ENCODE assay signal across 17 cellular contexts in genomic region chr9:94767331-94768099, GRCh38. TPM values are rescaled to one million over a fixed set of nuclear protein-coding genes. Genes with fewer than 3 reads are reported as not detected.
DNase-seq lines count a peak whose midpoint lies in the region; ATAC-seq and TF ChIP-seq lines count a peak whose summit lies in the region.
"Had no signal": no experiment of that assay in that cellular context is flagged by ENCODE, and none has a peak within 500 bp of the region (broad histone marks: within the 10 kb centered on the region; RNA-seq: fewer than 3 reads in every experiment).

No MANE protein-coding gene starts in this region.

- H3K9me3 ChIP-seq in GM23248 (ENCODE audit: low read depth) (no peaks in the 10 kb centered on the region), T-helper 17 cell (ENCODE audit: control insufficient read depth, low read length, poor library complexity, severe bottlenecking) (no peaks in the 10 kb centered on the region)
- H3K9me3 ChIP-seq: prostate gland had no signal

- H4K20me1 ChIP-seq in GM23248 (ENCODE audit: insufficient read depth): no peaks in the 10 kb centered on the region

- peaks cover 7% of the 10 kb centered on the region for H3K36me3 Mint-ChIP-seq in T-helper 17 cell (ENCODE audit: low read depth)

- CTCF ChIA-PET in BJ (lab: Yijun Ruan, JAX): interaction anchor here (0.6 to 1.7 kb wide), 4 partner anchors 10 to 87 kb away, joined by 3 to 7 read pairs (median 4); no protein-coding TSS in a partner anchor

- TF ChIP-seq CTCF in BJ (IDR thresholded peaks at IDR 0.05; ENCODE audit: insufficient read depth, low read depth, low read length): no peak
- TF ChIP-seq CTCF in fibroblast of the aortic adventitia (IDR thresholded peaks at IDR 0.05; ENCODE audit: insufficient read depth, low read length): no peak

- DNase-seq in BJ (ENCODE audit: low read depth): peak; percentile 28
- peak; percentile 23 for DNase-seq in GM23248
- no peak for DNase-seq in T-helper 17 cell
- peak; percentile 21 for DNase-seq in fibroblast of the aortic adventitia (ENCODE audit: low read depth)
- no peak for DNase-seq in inferior parietal cortex (ENCODE audit: extremely low spot score)
- DNase-seq in iPS-NIHi7 (ENCODE audit: extremely low spot score): no peak
- DNase-seq in KG1 (lab: John Stamatoyannopoulos, UW): no peak
- no peak for DNase-seq in activated CD4-positive, alpha-beta T cell treated with anti-CD3 and anti-CD28 coated beads for 1 hour
- DNase-seq: activated CD4-positive, alpha-beta T cell treated with anti-CD3 and anti-CD28 coated beads, Interleukin-2, amount 50 U/mL, for 48 hours; Calu3; NCI-H1436 treated with DMSO at 0.1 percent for 48 hours; NCI-H2171 treated with DMSO at 0.1 percent for 48 hours; nephron progenitor cell; small intestine; stimulated activated CD4-positive, alpha-beta T cell treated with anti-CD3 and anti-CD28 coated beads, Interleukin-4, amount 100 ng/mL, for 4 hours had no signal

- H3K36me3 ChIP-seq in BJ (ENCODE audit: control insufficient read depth, insufficient read depth, low read length) (no peaks in the 10 kb centered on the region), GM23248 (ENCODE audit: low read depth) (no peaks in the 10 kb centered on the region)
- H3K36me3 ChIP-seq: cardiac muscle cell, prostate gland had no signal

- H3K4me1 ChIP-seq in GM23248 (ENCODE audit: insufficient read depth): no peaks in the 10 kb centered on the region
- H3K4me1 ChIP-seq: prostate gland had no signal

- no peak overlapping the region for H3K4me3 Mint-ChIP-seq in T-helper 17 cell
- H3K4me3 Mint-ChIP-seq: nephron progenitor cell had no signal

- no peaks in the 10 kb centered on the region for H3F3A ChIP-seq in GM23248 (ENCODE audit: insufficient read depth)

- peaks cover 21% of the 10 kb centered on the region for H3K79me2 ChIP-seq in GM23248 (ENCODE audit: insufficient read depth)

- no peaks in the 10 kb centered on the region for H3K27me3 Mint-ChIP-seq in T-helper 17 cell

- H3K27ac Mint-ChIP-seq in T-helper 17 cell: peak overlapping the region; percentile 10
- H3K27ac Mint-ChIP-seq: nephron progenitor cell had no signal

- POLR2A ChIA-PET in BJ (lab: Charles Lee): no interaction called here

- H3K4me3 ChIP-seq in BJ (ENCODE audit: low read depth, low read length) (no peak overlapping the region), GM23248 (no peak overlapping the region), fibroblast of the aortic adventitia (ENCODE audit: low read depth, low read length) (no peak overlapping the region)
- H3K4me3 ChIP-seq: cardiac muscle cell, prostate gland had no signal

- no peak for ATAC-seq in T-helper 17 cell

- H3K4me1 Mint-ChIP-seq in T-helper 17 cell: peaks cover 11% of the 10 kb centered on the region

- in situ Hi-C loops in GM23248 (cut with MboI): no loop called here

- no peak overlapping the region for H3K4me2 ChIP-seq in GM23248 (ENCODE audit: unreplicated experiment)

- no peak overlapping the region for H3K27ac ChIP-seq in GM23248
- H3K27ac ChIP-seq: cardiac muscle cell, prostate gland had no signal

- no peaks in the 10 kb centered on the region for H3K27me3 ChIP-seq in BJ (ENCODE audit: control insufficient read depth, insufficient read depth, low read length)
- no peaks in the 10 kb centered on the region for H3K27me3 ChIP-seq in GM23248 (replicated peaks; ENCODE audit: insufficient read depth)
- H3K27me3 ChIP-seq: cardiac muscle cell had no signal

- H2AFZ ChIP-seq in GM23248: no peak overlapping the region

- no peaks in the 10 kb centered on the region for H3K9me2 ChIP-seq in GM23248 (ENCODE audit: insufficient read depth)

- H3K9ac ChIP-seq in GM23248: no peak overlapping the region

- WGBS in GM23248 (ENCODE audit: low coverage in 1 of 2, low lambda C conversion rate in 2 of 2, missing lambda C conversion rate in 2 of 2), 2 experiments: 83 to 84% methylated on average over 9 of the region's 9 CpGs

RNA-seq across cellular contexts. Expression of gene AOPEP, which starts 41.0 kb away (rescaled TPM):
- polyA plus RNA-seq in BJ (2011; rRNA removed) (52.1 and 57.3 TPM in 2 replicates), GM23248 (2016; fragmentation: Nextera tagmentation; extraction: Ambion mirVana) (118 and 120 TPM in 2 replicates)
- polyA minus RNA-seq in BJ (2011; rRNA and poly(A)+ RNA removed): 72.4 and 90.3 TPM in 2 replicates
- 90.0 and 90.5 TPM in 2 replicates for total RNA-seq in GM23248 (2014; rRNA removed; shearing (Covaris generic))
- total RNA-seq in T-helper 17 cell (10 to 100 TPM; 12.4 to 12.9 TPM), fibroblast of the aortic adventitia (ENCODE audit: low replicate concordance) (39.7 and 82.3 TPM in 2 replicates)

Comparison
In these comparisons a context has a peak if more than half of its experiments do, and no peak if none do; other contexts are left out.
1. DNase-seq: peak in BJ (single experiment), GM23248 (single experiment) and fibroblast of the aortic adventitia (single experiment); none in T-helper 17 cell (0 of 3), inferior parietal cortex (single experiment), iPS-NIHi7 (single experiment), KG1 (single experiment) and activated CD4-positive, alpha-beta T cell treated with anti-CD3 and anti-CD28 coated beads for 1 hour (single experiment).